ENCODE assay signal across 13 cellular contexts in genomic region chr1:15283500-15283899, GRCh38. TPM values are rescaled to one million over a fixed set of nuclear protein-coding genes. Genes with fewer than 3 reads are reported as not detected.
DNase-seq lines count a peak whose midpoint lies in the region; ATAC-seq, FAIRE-seq and TF ChIP-seq lines count a peak whose summit lies in the region.
"Had no signal": no experiment of that assay in that cellular context is flagged by ENCODE, and none has a peak within 500 bp of the region (broad histone marks: within the 10 kb centered on the region; RNA-seq: fewer than 3 reads in every experiment).

No MANE protein-coding gene starts in this region.

- CTCF ChIA-PET in IMR-90 (lab: Yijun Ruan, JAX) (interaction anchor here (0.6 to 1.0 kb wide), 2 partner anchors 146 to 1880 kb away, joined by 3 read pairs; no protein-coding TSS in a partner anchor), GM12878 (lab: Yijun Ruan, JAX) (interaction anchor here (3.2 to 3.5 kb wide), 2 partner anchors 21 to 155 kb away, joined by 10 to 31 read pairs; no protein-coding TSS in a partner anchor)

- H3K9me3 ChIP-seq in IMR-90 (ENCODE audit: control insufficient read depth, insufficient read depth, low read length), result no peaks in the 10 kb centered on the region
- H3K9me3 ChIP-seq in GM12878 (replicated peaks; ENCODE audit: control insufficient read depth, insufficient read depth, low read length), result peaks cover 4% of the 10 kb centered on the region; the same call in 1 of the 3 replicates
- no peaks in the 10 kb centered on the region for H3K9me3 ChIP-seq in keratinocyte (ENCODE audit: control insufficient read depth, low read depth, low read length)
- H3K9me3 ChIP-seq: mucosa of descending colon had no signal

- H3K27ac ChIP-seq in IMR-90 (ENCODE audit: insufficient read depth, low read length) (no peak overlapping the region), GM12878 (ENCODE audit: control insufficient read depth, insufficient read depth) (no peak overlapping the region), keratinocyte (ENCODE audit: control insufficient read depth, insufficient read depth, low read length) (peak overlapping the region; percentile 88)

- intact Hi-C loops in IMR-90 (cut with micrococcal nuclease), result no loop called here
- intact Hi-C loops in GM12878 (cut with micrococcal nuclease; ENCODE audit: unreplicated experiment), result no loop called here

- no peaks in the 10 kb centered on the region for H3K9me1 ChIP-seq in IMR-90 (ENCODE audit: insufficient read depth, low read length)
- no peaks in the 10 kb centered on the region for H3K9me1 ChIP-seq in keratinocyte (ENCODE audit: control insufficient read depth, extremely low read depth, insufficient read depth, low read length)

- DNase-seq in AG10803 (ENCODE audit: low read depth) (no peak), IMR-90 (peak; percentile 59), GM12878 (ENCODE audit: low read depth, low spot score) (no peak), keratinocyte (ENCODE audit: low read depth, low spot score) (peak; percentile 84)
- DNase-seq in activated naive CD4-positive, alpha-beta T cell treated with Interleukin-2 at 50 U/mL for 16 hours, result no peak
- DNase-seq: activated T-cell treated with anti-CD3 and anti-CD28 coated beads for 4 hours; central memory CD4-positive, alpha-beta T cell; mucosa of descending colon had no signal

- no peak overlapping the region for H2AK5ac ChIP-seq in IMR-90 (ENCODE audit: low read depth, low read length)

- H2BK15ac ChIP-seq in IMR-90 (ENCODE audit: low read depth, low read length), result no peak overlapping the region

- H2AK9ac ChIP-seq in IMR-90 (replicated peaks; ENCODE audit: low read depth, low read length, poor library complexity), result no peak overlapping the region

- H4K5ac ChIP-seq in IMR-90 (ENCODE audit: low read depth, low read length), result no peak overlapping the region

- no CpG with 5 or more reads among the region's 2 CpGs for WGBS in IMR-90 (ENCODE audit: extremely low coverage in 2 of 2, insufficient read length in 1 of 2), 2 experiments
- 24% methylated on average over 2 of the region's 2 CpGs for WGBS in GM12878 (ENCODE audit: insufficient coverage, insufficient replicate concordance, low lambda C conversion rate, missing lambda C conversion rate)

- no peak overlapping the region for H3K4ac ChIP-seq in IMR-90 (ENCODE audit: low read depth, low read length)

- TF ChIP-seq POLR2A in IMR-90 (IDR thresholded peaks at IDR 0.05; ENCODE audit: low read depth, low read length), result no peak
- no peak for TF ChIP-seq POLR2A in GM12878 (IDR thresholded peaks at IDR 0.05; ENCODE audit: low read depth, low read length)

- no peaks in the 10 kb centered on the region for H4K20me1 ChIP-seq in IMR-90 (ENCODE audit: insufficient read depth, low read length)
- no peaks in the 10 kb centered on the region for H4K20me1 ChIP-seq in GM12878 (ENCODE audit: control insufficient read depth, insufficient read depth)
- H4K20me1 ChIP-seq in keratinocyte (ENCODE audit: control insufficient read depth, extremely low read depth, insufficient read depth, low read length), result no peaks in the 10 kb centered on the region

- TF ChIP-seq CTCF in AG10803 (conservative IDR thresholded peaks at IDR 0.05; ENCODE audit: low read length) (peak; percentile 19; the same call in 1 of the 2 replicates), IMR-90 (conservative IDR thresholded peaks at IDR 0.05; ENCODE audit: low read depth, low read length) (0 out of 2 replicates have a peak, but pooled peaks have one; percentile 27), GM12878 (IDR thresholded peaks at IDR 0.05 in 2 of 3, conservative IDR thresholded peaks at IDR 0.05 in 1 of 3; ENCODE audit: control insufficient read depth in 2 of 3, extremely low read depth in 1 of 3, insufficient read depth in 1 of 3, low read depth in 3 of 3, low read length in 3 of 3) (no peak), keratinocyte (optimal IDR thresholded peaks at IDR 0.05 in 1 of 3, IDR thresholded peaks at IDR 0.05 in 1 of 3, conservative IDR thresholded peaks at IDR 0.05 in 1 of 3; ENCODE audit: extremely low read depth in 1 of 3, insufficient read depth in 2 of 3, low read length in 3 of 3) (peak; percentile 49 to 70 (median 61))

- POLR2A ChIA-PET in IMR-90 (lab: Charles Lee; ENCODE audit: unreplicated experiment) (no interaction called here), GM12878 (lab: Charles Lee) (no interaction called here)

- H4K91ac ChIP-seq in IMR-90 (ENCODE audit: insufficient read depth, low read depth, low read length), result no peak overlapping the region

- no peak overlapping the region for H2BK120ac ChIP-seq in IMR-90 (ENCODE audit: low read depth, low read length)

- H3K79me1 ChIP-seq in IMR-90 (ENCODE audit: low read depth in 1 of 2, low read length in 2 of 2), result no peaks in the 10 kb centered on the region

- FAIRE-seq in GM12878 (lab: Jason Lieb, UNC) (no peak), keratinocyte (lab: Jason Lieb, UNC) (peak; percentile 98)
- FAIRE-seq: GM18507 had no signal

- dilution Hi-C loops in IMR-90 (cut with HindIII; ENCODE audit: low sequenced_read_pairs, unreplicated experiment) (no loop called here), keratinocyte (cut with MboI; ENCODE audit: extremely low pct_ligation_motif_present, low sequenced_read_pairs) (no loop called here)

- H3K4me1 ChIP-seq in IMR-90 (ENCODE audit: control insufficient read depth, insufficient read depth, low read length) (no peaks in the 10 kb centered on the region; the same call in 1 of the 2 replicates), GM12878 (ENCODE audit: control insufficient read depth, insufficient read depth, low read length) (no peaks in the 10 kb centered on the region), keratinocyte (ENCODE audit: control insufficient read depth, extremely low read depth, insufficient read depth, low read length) (peaks cover 32% of the 10 kb centered on the region)

- SMC1A ChIA-PET in GM12878 (lab: Charles Lee; ENCODE audit: uncharacterized antibody, unreplicated experiment), result interaction anchor here (1.0 to 1.6 kb wide), 2 partner anchors 12 to 14 kb away, joined by 3 to 4 read pairs; no protein-coding TSS in a partner anchor

- no peak overlapping the region for H3K14ac ChIP-seq in IMR-90 (replicated peaks; ENCODE audit: low read depth, low read length)

- no peak overlapping the region for H3K18ac ChIP-seq in IMR-90 (ENCODE audit: low read depth, low read length)

- no peak overlapping the region for H3K56ac ChIP-seq in IMR-90 (ENCODE audit: extremely low read depth, insufficient read depth, low read length)

- H3K36me3 ChIP-seq in IMR-90 (ENCODE audit: control insufficient read depth, insufficient read depth, low read length) (no peaks in the 10 kb centered on the region), GM12878 (ENCODE audit: control insufficient read depth in 2 of 2, insufficient read depth in 2 of 2, low read length in 1 of 2) (no peaks in the 10 kb centered on the region), keratinocyte (ENCODE audit: control insufficient read depth in 2 of 2, extremely low read depth in 1 of 2, insufficient read depth in 2 of 2, low read length in 2 of 2) (no peaks in the 10 kb centered on the region)

- H3K23ac ChIP-seq in IMR-90 (ENCODE audit: low read depth, low read length), result no peak overlapping the region

- ATAC-seq in IMR-90 (ENCODE audit: low read depth) (peak; percentile 86), GM12878 (peak; percentile 30; the same call in 1 of the 3 replicates), GM21447 (IDR thresholded peaks at IDR 0.05; ENCODE audit: unreplicated experiment) (no peak), HG02840 (IDR thresholded peaks at IDR 0.05; ENCODE audit: low FRiP score, unreplicated experiment) (no peak), GM18517 (IDR thresholded peaks at IDR 0.05; ENCODE audit: unreplicated experiment) (no peak)

- H3K9ac ChIP-seq in IMR-90 (ENCODE audit: low read depth, low read length) (no peak overlapping the region), GM12878 (ENCODE audit: control insufficient read depth, insufficient read depth, low read length) (no peak overlapping the region), keratinocyte (ENCODE audit: control insufficient read depth, extremely low read depth, insufficient read depth, low read length) (peak overlapping the region; percentile 58)

- H2BK20ac ChIP-seq in IMR-90 (ENCODE audit: low read depth, low read length), result no peak overlapping the region

- H2AFZ ChIP-seq in IMR-90 (replicated peaks; ENCODE audit: low read length, poor library complexity) (no peak overlapping the region), GM12878 (ENCODE audit: control insufficient read depth, low read depth, low read length) (no peak overlapping the region), keratinocyte (ENCODE audit: control insufficient read depth, low read length) (peak overlapping the region; percentile 24)

- in situ Hi-C loops in IMR-90 (cut with MboI; ENCODE audit: low sequenced_read_pairs), result no loop called here
- in situ Hi-C loops in GM12878 (cut with MboI), result no loop called here

- H2BK5ac ChIP-seq in IMR-90 (ENCODE audit: low read depth, low read length, poor library complexity, severe bottlenecking), result no peak overlapping the region

- TF ChIP-seq RAD21 in IMR-90 (IDR thresholded peaks at IDR 0.05; ENCODE audit: low read length) (no peak), GM12878 (IDR thresholded peaks at IDR 0.05; ENCODE audit: insufficient read depth, low read depth, low read length) (no peak)

- BruUV-seq in IMR-90 (replicated peaks; lab: Mats Ljungman, UMichigan), result no TSS peak
- no TSS peak for BruUV-seq in GM12878 (replicated peaks; lab: Mats Ljungman, UMichigan)

- H3K4me3 ChIP-seq in AG10803 (ENCODE audit: low read length), result no peak overlapping the region
- no peak overlapping the region for H3K4me3 ChIP-seq in IMR-90 (ENCODE audit: insufficient read depth, low read depth, low read length)
- H3K4me3 ChIP-seq in GM12878, result no peak overlapping the region
- H3K4me3 ChIP-seq in keratinocyte (ENCODE audit: control insufficient read depth in 2 of 3, extremely low read depth in 1 of 3, insufficient read depth in 2 of 3, low read depth in 1 of 3, low read length in 3 of 3), result no peak overlapping the region
- H3K4me3 ChIP-seq: mucosa of descending colon had no signal

- H3K4me2 ChIP-seq in IMR-90 (ENCODE audit: low read depth, low read length), result no peak overlapping the region
- no peak overlapping the region for H3K4me2 ChIP-seq in GM12878 (ENCODE audit: control insufficient read depth, insufficient read depth)
- peak overlapping the region; percentile 72 for H3K4me2 ChIP-seq in keratinocyte (ENCODE audit: control insufficient read depth, extremely low read depth, insufficient read depth, low read depth, low read length)

- H3K27me3 ChIP-seq in IMR-90 (ENCODE audit: control insufficient read depth, insufficient read depth, low read length) (peaks cover 8% of the 10 kb centered on the region), GM12878 (replicated peaks in 1 of 2; ENCODE audit: control insufficient read depth in 2 of 2, insufficient read depth in 2 of 2, low read length in 1 of 2) (no peaks in the 10 kb centered on the region), keratinocyte (ENCODE audit: control insufficient read depth, extremely low read depth, insufficient read depth, low read length) (no peaks in the 10 kb centered on the region)

- no peak overlapping the region for H4K8ac ChIP-seq in IMR-90 (ENCODE audit: low read depth in 2 of 2, low read length in 2 of 2)

- H3K79me2 ChIP-seq in GM12878 (ENCODE audit: control insufficient read depth, insufficient read depth, low read length) (no peaks in the 10 kb centered on the region), keratinocyte (ENCODE audit: control insufficient read depth, insufficient read depth, low read length) (no peaks in the 10 kb centered on the region)

- RAD21 ChIA-PET in GM12878 (lab: Charles Lee; ENCODE audit: unreplicated experiment), result interaction anchor here (0.5 kb wide), 1 partner anchor 555 kb away, joined by 3 read pairs; no protein-coding TSS in a partner anchor

- no peak for TF ChIP-seq EP300 in GM12878 (IDR thresholded peaks at IDR 0.05; ENCODE audit: borderline replicate concordance in 1 of 2, control insufficient read depth in 1 of 2, low read depth in 2 of 2, low read length in 2 of 2)

RNA-seq across cellular contexts. Expression of gene FHAD1, which starts 36.5 kb away (rescaled TPM):
- not detected in 2 replicates for total RNA-seq in IMR-90 (2012; rRNA removed)
- not detected in 2 replicates for polyA plus RNA-seq in IMR-90 (2012; rRNA removed)
- polyA plus RNA-seq in IMR-90 (2012; cell fraction: cytosol; rRNA removed), result 0.01 and 0.04 TPM in 2 replicates
- 0.04 and 0.13 TPM in 2 replicates for polyA plus RNA-seq in IMR-90 (2012; cell fraction: nucleus; rRNA removed; ENCODE audit: low replicate concordance)
- 0.84 and 1.0 TPM in 2 replicates for total RNA-seq in GM12878 (2013; cell fraction: nucleolus; rRNA removed)
- total RNA-seq in GM12878 (2014; rRNA removed), result 0.22 and 0.40 TPM in 2 replicates
- 0.40 and 0.41 TPM in 2 replicates for total RNA-seq in GM12878 (2014; rRNA removed; fragmentation: Illumina TruSeq; extraction: Trizol)
- 0.51 and 0.80 TPM in 2 replicates for total RNA-seq in GM12878 (2021)
- not detected for polyA plus RNA-seq in GM12878 (2011; ENCODE audit: low read depth)
- 1.0 TPM in 2 replicates for polyA plus RNA-seq in GM12878 (2011; rRNA removed)
- 0.75 and 0.79 TPM in 2 replicates for polyA plus RNA-seq in GM12878 (2011; cell fraction: cytosol; rRNA removed)
- 1.3 and 1.4 TPM in 2 replicates for polyA plus RNA-seq in GM12878 (2011; cell fraction: nucleus; rRNA removed)
- 0.12 and 0.15 TPM in 2 replicates for polyA plus RNA-seq in GM12878 (2012)
- 0.25 and 0.29 TPM in 2 replicates for polyA plus RNA-seq in GM12878 (2014; fragmentation: Illumina TruSeq; extraction: Trizol)
- polyA plus RNA-seq in GM12878 (2014; fragmentation: Nextera tagmentation; extraction: Ambion mirVana), result under 1 TPM in 1 of 2 experiments, not detected in 1; 0.09 TPM
- polyA plus RNA-seq in GM12878 (2014; rRNA removed), result 0.14 and 0.22 TPM in 2 replicates
- polyA plus RNA-seq in GM12878 (2016; fragmentation: Nextera tagmentation; extraction: Ambion mirVana), result under 1 TPM in 1 of 2 experiments, not detected in 1; 0.20 TPM
- polyA minus RNA-seq in GM12878 (2011; rRNA and poly(A)+ RNA removed), result 0.67 and 0.88 TPM in 2 replicates
- not detected in 2 replicates for polyA minus RNA-seq in GM12878 (2011; cell fraction: cytosol; rRNA and poly(A)+ RNA removed)
- polyA minus RNA-seq in GM12878 (2011; cell fraction: nucleus; rRNA and poly(A)+ RNA removed), result 0.73 and 0.96 TPM in 2 replicates
- 0.09 to 0.18 TPM (median 0.12 TPM) in 3 replicates for polyA plus RNA-seq in keratinocyte
- polyA plus RNA-seq in keratinocyte (2011; ENCODE audit: low read depth), result not detected
- polyA plus RNA-seq in keratinocyte (2011; cell fraction: cytosol; rRNA removed), result 0.09 and 0.10 TPM in 2 replicates
- polyA plus RNA-seq in keratinocyte (2011; cell fraction: nucleus; rRNA removed), result 0.11 and 0.16 TPM in 2 replicates
- 0.14 TPM in 1 of 2 replicates, not detected in the other for polyA plus RNA-seq in keratinocyte (2012; ENCODE audit: low replicate concordance)
- 0.10 TPM in 1 of 3 replicates, not detected in the others for polyA minus RNA-seq in keratinocyte
- polyA minus RNA-seq in keratinocyte (2011; cell fraction: cytosol; rRNA and poly(A)+ RNA removed), result not detected
- not detected in 2 replicates for polyA minus RNA-seq in keratinocyte (2011; cell fraction: nucleus; rRNA and poly(A)+ RNA removed)
- total RNA-seq: glomerular endothelial cell had no signal

Comparison
In these comparisons a context has a peak if more than half of its experiments do, and no peak if none do; other contexts are left out.
1. DNase-seq: peak in IMR-90 (single experiment) and keratinocyte (single experiment); none in AG10803 (single experiment), GM12878 (single experiment) and activated naive CD4-positive, alpha-beta T cell treated with Interleukin-2 at 50 U/mL for 16 hours (single experiment).
2. CTCF ChIP-seq: peak in AG10803 (single experiment), IMR-90 (single experiment) and keratinocyte (3 of 3); none in GM12878 (0 of 3).
3. ATAC-seq: peak in IMR-90 (single experiment) and GM12878 (single experiment); none in GM21447 (single experiment), HG02840 (single experiment) and GM18517 (single experiment).